21 cellular contexts compared by ENCODE assay signal in the genomic region with DNA sequence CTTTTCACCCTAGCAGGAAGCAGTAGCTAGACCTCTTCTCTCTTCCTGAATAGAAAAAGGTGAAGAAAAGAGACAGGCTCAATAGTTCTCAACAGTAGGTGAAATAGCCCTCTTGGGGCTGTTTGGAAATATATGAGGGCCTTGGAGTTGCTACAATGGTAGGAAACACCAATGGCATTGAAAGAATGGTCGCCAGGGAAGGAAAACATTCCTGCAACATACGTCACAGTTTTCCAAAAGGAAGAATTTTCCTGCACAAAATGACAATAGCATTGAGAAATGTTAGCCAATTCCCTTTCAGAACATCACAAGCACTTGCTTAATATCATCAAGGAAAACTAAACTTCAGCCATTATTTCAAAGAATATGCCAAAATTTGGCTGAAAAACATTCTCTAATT.
"Had no signal": no experiment of that assay in that cellular context is flagged by ENCODE, and none has a peak within 500 bp of the region (broad histone marks: within the 10 kb centered on the region; RNA-seq: fewer than 3 reads in every experiment).

No MANE protein-coding gene starts in this region.

- H3K4me3 Mint-ChIP-seq: memory B cell, natural killer cell, neural crest cell had no signal

- DNase-seq: caudate nucleus; dorsolateral prefrontal cortex; effector CD8-positive, alpha-beta T cell; foreskin fibroblast; hippocampal formation; natural killer cell; posterior cingulate gyrus; small intestine; stimulated activated CD4-positive, alpha-beta T cell treated with anti-CD3 and anti-CD28 coated beads, Interleukin-12 subunit alpha, Interleukin-12 subunit beta, amount 100 ng/mL, for 4 hours; stimulated activated naive CD4-positive, alpha-beta T cell; upper lobe of left lung; uterus had no signal

- FAIRE-seq: islet of Langerhans, small intestine had no signal

- H3K36me3 ChIP-seq: esophagus muscularis mucosa, gastroesophageal sphincter, right atrium auricular region, upper lobe of left lung, uterus had no signal

- H3K4me3 ChIP-seq: coronary artery, dorsolateral prefrontal cortex, esophagus muscularis mucosa, gastroesophageal sphincter, right atrium auricular region, upper lobe of left lung, uterus had no signal

- H3K36me3 Mint-ChIP-seq: memory B cell, natural killer cell had no signal

- H3K9me3 ChIP-seq: esophagus muscularis mucosa, gastroesophageal sphincter, right atrium auricular region, upper lobe of left lung, uterus had no signal

- H3K27me3 ChIP-seq: esophagus muscularis mucosa, gastroesophageal sphincter, right atrium auricular region, upper lobe of left lung, uterus had no signal

- H3K9me3 Mint-ChIP-seq: memory B cell, neural crest cell had no signal

- H3K27ac ChIP-seq: coronary artery, dorsolateral prefrontal cortex, epithelial cell of prostate, esophagus muscularis mucosa, gastroesophageal sphincter, right atrium auricular region, upper lobe of left lung, uterus had no signal

- H3K4me1 ChIP-seq: esophagus muscularis mucosa, gastroesophageal sphincter, right atrium auricular region, upper lobe of left lung, uterus had no signal

- H3K27me3 Mint-ChIP-seq: memory B cell had no signal

- H3K4me1 Mint-ChIP-seq: memory B cell, natural killer cell had no signal

- ATAC-seq: gastroesophageal sphincter, left lobe of liver, natural killer cell had no signal

- H3K27ac Mint-ChIP-seq: memory B cell, natural killer cell had no signal
